Comparison of ENCODE assay signal across 23 cellular contexts in the genomic region with DNA sequence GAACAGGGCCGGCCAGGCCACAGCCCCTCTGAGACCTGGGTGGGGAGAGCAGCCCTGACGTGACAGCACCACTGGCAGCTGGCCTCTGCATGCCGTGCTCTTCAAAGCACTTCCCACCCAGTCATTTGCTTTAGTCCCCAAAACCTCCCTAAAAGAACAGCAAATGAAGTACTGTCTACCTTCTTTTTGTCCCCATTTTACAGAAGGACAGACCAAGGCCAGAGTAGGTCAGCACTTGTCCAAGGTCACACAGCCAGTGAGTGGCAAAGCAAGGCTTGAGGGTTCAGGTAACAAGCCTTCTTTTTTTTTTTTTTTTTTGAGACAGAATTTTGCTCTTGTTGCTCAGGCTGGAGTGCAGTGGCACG. TPM values are rescaled to one million over a fixed set of nuclear protein-coding genes. Genes with fewer than 3 reads are reported as not detected.
"Had no signal": no experiment of that assay in that cellular context is flagged by ENCODE, and none has a peak within 500 bp of the region (broad histone marks: within the 10 kb centered on the region; RNA-seq: fewer than 3 reads in every experiment).

No MANE protein-coding gene starts in this region.

- DNase-seq: cortex of kidney; effector memory CD8-positive, alpha-beta T cell; hypothalamus; immature natural killer cell; kidney glomerular epithelial cell; nephron progenitor cell; stimulated activated CD4-positive, alpha-beta T cell treated with anti-CD3 and anti-CD28 coated beads, Interleukin-4, amount 100 ng/mL, for 4 hours; stimulated activated naive CD8-positive, alpha-beta T cell treated with anti-CD3 and anti-CD28 coated beads, Interleukin-15, Interleukin-2, amounts not matched to agents 100 U/mL and 50 U/mL, for 24 hours; testis had no signal

- H3K4me1 ChIP-seq: left ventricle myocardium inferior, lower lobe of right lung, testis, tibial artery, upper lobe of left lung had no signal

- H3K36me3 Mint-ChIP-seq: immature natural killer cell; naive thymus-derived CD8-positive, alpha-beta T cell had no signal

- H3K4me3 ChIP-seq: left ventricle myocardium inferior, lower lobe of right lung, psoas muscle, sigmoid colon, testis, tibial artery, upper lobe of left lung had no signal

- H3K27ac ChIP-seq: left ventricle myocardium inferior, lower lobe of right lung, neutrophil, psoas muscle, sigmoid colon, testis, tibial artery, upper lobe of left lung had no signal

- H3K36me3 ChIP-seq: left ventricle myocardium inferior, lower lobe of right lung, neutrophil, sigmoid colon, tibial artery, upper lobe of left lung had no signal

- H3K9me3 Mint-ChIP-seq: effector memory CD8-positive, alpha-beta T cell; immature natural killer cell; naive thymus-derived CD8-positive, alpha-beta T cell; nephron progenitor cell; stimulated activated memory B cell treated with anti-CD40 and anti-IgM and Interleukin-4, amounts not matched to agents 10 μg/mL and 1 μg/mL and 100 μg/mL, for 72 hours had no signal

- H3K4me1 Mint-ChIP-seq: immature natural killer cell; stimulated activated memory B cell treated with anti-CD40 and anti-IgM and Interleukin-4, amounts not matched to agents 10 μg/mL and 1 μg/mL and 100 μg/mL, for 72 hours had no signal

- H3K27me3 Mint-ChIP-seq: effector memory CD8-positive, alpha-beta T cell; stimulated activated memory B cell treated with anti-CD40 and anti-IgM and Interleukin-4, amounts not matched to agents 10 μg/mL and 1 μg/mL and 100 μg/mL, for 72 hours had no signal

- H3K4me3 Mint-ChIP-seq: effector memory CD8-positive, alpha-beta T cell; immature natural killer cell; naive thymus-derived CD8-positive, alpha-beta T cell; nephron progenitor cell; stimulated activated memory B cell treated with anti-CD40 and anti-IgM and Interleukin-4, amounts not matched to agents 10 μg/mL and 1 μg/mL and 100 μg/mL, for 72 hours had no signal

- H3K27me3 ChIP-seq: sigmoid colon, testis had no signal

- H3K9me3 ChIP-seq: left ventricle myocardium inferior, lower lobe of right lung, neutrophil, psoas muscle, sigmoid colon, testis, tibial artery, upper lobe of left lung had no signal

- H3K27ac Mint-ChIP-seq: effector memory CD8-positive, alpha-beta T cell; immature natural killer cell; naive thymus-derived CD8-positive, alpha-beta T cell; nephron progenitor cell; stimulated activated memory B cell treated with anti-CD40 and anti-IgM and Interleukin-4, amounts not matched to agents 10 μg/mL and 1 μg/mL and 100 μg/mL, for 72 hours had no signal

- H3K9ac ChIP-seq: parathyroid adenoma had no signal

- ATAC-seq: effector memory CD8-positive, alpha-beta T cell; left colon; lower lobe of right lung; naive thymus-derived CD8-positive, alpha-beta T cell; psoas muscle; right cardiac atrium; stimulated activated memory B cell treated with anti-CD40 and anti-IgM and Interleukin-4, amounts not matched to agents 10 μg/mL and 1 μg/mL and 100 μg/mL, for 72 hours; stimulated activated naive CD8-positive, alpha-beta T cell treated with anti-CD3 and anti-CD28 coated beads, Interleukin-15, Interleukin-2, amounts not matched to agents 100 U/mL and 50 U/mL, for 24 hours had no signal

RNA-seq across cellular contexts. Expression of gene KCP, which starts 32.8 kb away (rescaled TPM):
- total RNA-seq: dermis microvascular lymphatic vessel endothelial cell, fibroblast of villous mesenchyme had no signal
- polyA plus RNA-seq: naive thymus-derived CD8-positive, alpha-beta T cell had no signal

RNA-seq across cellular contexts. Expression of gene FLNC, which starts 47.5 kb away (rescaled TPM):
- total RNA-seq: naive thymus-derived CD8-positive, alpha-beta T cell had no signal
- polyA plus RNA-seq: immature natural killer cell had no signal
